1 cellular context compared by ENCODE assay signal in the genomic region with DNA sequence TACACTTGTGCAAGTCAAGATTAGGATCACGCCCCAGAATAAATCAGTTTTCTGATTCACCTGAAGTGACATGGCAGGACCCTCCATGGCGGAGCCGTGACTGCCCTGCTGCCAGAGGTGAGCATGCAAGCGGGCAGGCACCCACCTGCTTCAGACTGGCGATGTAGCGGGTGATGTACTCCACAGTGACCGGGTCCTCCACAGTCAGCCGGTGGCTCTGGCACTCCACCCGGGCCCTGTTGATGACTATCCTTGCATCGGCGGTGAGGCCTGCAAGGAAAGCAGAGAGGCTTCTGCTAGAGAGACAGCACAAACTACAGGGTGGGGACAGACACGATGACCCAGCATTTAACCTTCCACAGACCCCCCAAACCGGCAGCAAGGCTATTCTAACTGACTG.
TF ChIP-seq lines count a peak whose summit lies in the region.

No MANE protein-coding gene starts in this region.

TF ChIP-seq in HepG2, 621 proteins besides CTCF, POLR2A, EP300 and RAD21 (continues in another document):
- TF ChIP-seq ZNF660 (CRISPR knock-in tag; IDR thresholded peaks at IDR 0.05; ENCODE audit: borderline replicate concordance, low read depth) (no peak), PRMT3 (CRISPR knock-in tag; IDR thresholded peaks at IDR 0.05; ENCODE audit: borderline replicate concordance, low read depth) (0 out of 2 replicates have a peak, but pooled peaks have one; percentile 0), SRY (CRISPR knock-in tag; IDR thresholded peaks at IDR 0.05) (peak; percentile 52; the same call in 1 of the 2 replicates), SNAPC5 (CRISPR knock-in tag; IDR thresholded peaks at IDR 0.05; ENCODE audit: borderline replicate concordance) (no peak), DNMT1 (CRISPR knock-in tag; IDR thresholded peaks at IDR 0.05) (no peak), ZBTB3 (CRISPR knock-in tag; IDR thresholded peaks at IDR 0.05; ENCODE audit: borderline replicate concordance, low read depth) (no peak), YEATS2 (CRISPR knock-in tag; IDR thresholded peaks at IDR 0.05; ENCODE audit: borderline replicate concordance) (no peak), KLF16 (CRISPR knock-in tag; IDR thresholded peaks at IDR 0.05) (no peak), MIER3 (CRISPR knock-in tag; IDR thresholded peaks at IDR 0.05; ENCODE audit: borderline replicate concordance) (no peak), ZNF720 (CRISPR knock-in tag; IDR thresholded peaks at IDR 0.05) (no peak), POLR2G (IDR thresholded peaks at IDR 0.05; ENCODE audit: low read depth, low read length) (0 out of 2 replicates have a peak, but pooled peaks have one; percentile 18), ZNF891 (CRISPR knock-in tag; IDR thresholded peaks at IDR 0.05) (0 out of 2 replicates have a peak, but pooled peaks have one; percentile 27), ZNF607 (CRISPR knock-in tag; IDR thresholded peaks at IDR 0.05; ENCODE audit: borderline replicate concordance) (no peak), AGO2 (optimal IDR thresholded peaks at IDR 0.05; ENCODE audit: low read depth, low read length) (peak; percentile 86), RBM22 (optimal IDR thresholded peaks at IDR 0.05; ENCODE audit: low read length) (peak; percentile 71), ZBTB8A (CRISPR knock-in tag; IDR thresholded peaks at IDR 0.05; ENCODE audit: borderline replicate concordance, low read depth) (no peak), ZNF558 (CRISPR knock-in tag; IDR thresholded peaks at IDR 0.05; ENCODE audit: borderline replicate concordance) (no peak), PTBP1 (IDR thresholded peaks at IDR 0.05; ENCODE audit: low read depth, low read length, poor library complexity, severe bottlenecking) (no peak), ZC3H13 (CRISPR knock-in tag; IDR thresholded peaks at IDR 0.05) (peak; percentile 36; the same call in 1 of the 2 replicates), ZNF598 (CRISPR knock-in tag; IDR thresholded peaks at IDR 0.05; ENCODE audit: borderline replicate concordance) (0 out of 2 replicates have a peak, but pooled peaks have one; percentile 20), ZNF225 (CRISPR knock-in tag; IDR thresholded peaks at IDR 0.05) (0 out of 2 replicates have a peak, but pooled peaks have one; percentile 29), ZBTB7A (CRISPR knock-in tag; IDR thresholded peaks at IDR 0.05) (no peak), SP5 (CRISPR knock-in tag; IDR thresholded peaks at IDR 0.05; ENCODE audit: borderline replicate concordance, low read depth) (no peak), ZBTB2 (CRISPR knock-in tag; IDR thresholded peaks at IDR 0.05; ENCODE audit: low read depth) (no peak), NRL (CRISPR knock-in tag; IDR thresholded peaks at IDR 0.05; ENCODE audit: borderline replicate concordance) (0 out of 2 replicates have a peak, but pooled peaks have one; percentile 22), SYNCRIP (IDR thresholded peaks at IDR 0.05; ENCODE audit: insufficient read depth, low read depth, low read length) (no peak), BATF2 (CRISPR knock-in tag; IDR thresholded peaks at IDR 0.05) (no peak), ZNF788 (CRISPR knock-in tag; IDR thresholded peaks at IDR 0.05; ENCODE audit: borderline replicate concordance) (no peak), MYC (CRISPR knock-in tag; IDR thresholded peaks at IDR 0.05; ENCODE audit: borderline replicate concordance) (0 out of 2 replicates have a peak, but pooled peaks have one; percentile 13), GLI4 (CRISPR knock-in tag; IDR thresholded peaks at IDR 0.05; ENCODE audit: borderline replicate concordance) (no peak), TOPORS (CRISPR knock-in tag; IDR thresholded peaks at IDR 0.05) (no peak), TBX3 (IDR thresholded peaks at IDR 0.05; ENCODE audit: borderline replicate concordance) (no peak), NR2F6 (IDR thresholded peaks at IDR 0.05) (no peak), NR2F6 (CRISPR knock-in tag; IDR thresholded peaks at IDR 0.05) (no peak), ZNF768 (CRISPR knock-in tag; IDR thresholded peaks at IDR 0.05) (peak; percentile 55; the same call in 1 of the 2 replicates), KDM3A (CRISPR knock-in tag; IDR thresholded peaks at IDR 0.05; ENCODE audit: low read depth) (no peak), FOXA3 (CRISPR knock-in tag; IDR thresholded peaks at IDR 0.05) (no peak), AGO1 (IDR thresholded peaks at IDR 0.05; ENCODE audit: low read depth, low read length, poor library complexity, severe bottlenecking) (no peak), ZBTB38 (CRISPR knock-in tag; IDR thresholded peaks at IDR 0.05) (0 out of 2 replicates have a peak, but pooled peaks have one; percentile 39), SP1 (IDR thresholded peaks at IDR 0.05) (no peak), SP1 (CRISPR knock-in tag; IDR thresholded peaks at IDR 0.05) (no peak), HOXA7 (CRISPR knock-in tag; IDR thresholded peaks at IDR 0.05) (no peak), ZNF224 (CRISPR knock-in tag; IDR thresholded peaks at IDR 0.05) (0 out of 2 replicates have a peak, but pooled peaks have one; percentile 42)
- TF ChIP-seq, protein P1, sequence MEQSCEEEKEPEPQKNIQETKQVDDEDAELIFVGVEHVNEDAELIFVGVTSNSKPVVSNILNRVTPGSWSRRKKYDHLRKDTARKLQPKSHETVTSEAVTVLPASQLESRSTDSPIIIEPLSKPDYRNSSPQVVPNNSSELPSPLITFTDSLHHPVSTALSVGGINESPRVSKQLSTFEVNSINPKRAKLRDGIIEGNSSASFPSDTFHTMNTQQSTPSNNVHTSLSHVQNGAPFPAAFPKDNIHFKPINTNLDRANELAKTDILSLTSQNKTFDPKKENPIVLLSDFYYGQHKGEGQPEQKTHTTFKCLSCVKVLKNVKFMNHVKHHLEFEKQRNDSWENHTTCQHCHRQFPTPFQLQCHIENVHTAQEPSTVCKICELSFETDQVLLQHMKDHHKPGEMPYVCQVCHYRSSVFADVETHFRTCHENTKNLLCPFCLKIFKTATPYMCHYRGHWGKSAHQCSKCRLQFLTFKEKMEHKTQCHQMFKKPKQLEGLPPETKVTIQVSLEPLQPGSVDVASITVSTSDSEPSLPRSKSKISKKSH (CRISPR knock-in tag; IDR thresholded peaks at IDR 0.05; ENCODE audit: borderline replicate concordance), result peak; percentile 59; the same call in 1 of the 2 replicates
- TF ChIP-seq, protein P2, sequence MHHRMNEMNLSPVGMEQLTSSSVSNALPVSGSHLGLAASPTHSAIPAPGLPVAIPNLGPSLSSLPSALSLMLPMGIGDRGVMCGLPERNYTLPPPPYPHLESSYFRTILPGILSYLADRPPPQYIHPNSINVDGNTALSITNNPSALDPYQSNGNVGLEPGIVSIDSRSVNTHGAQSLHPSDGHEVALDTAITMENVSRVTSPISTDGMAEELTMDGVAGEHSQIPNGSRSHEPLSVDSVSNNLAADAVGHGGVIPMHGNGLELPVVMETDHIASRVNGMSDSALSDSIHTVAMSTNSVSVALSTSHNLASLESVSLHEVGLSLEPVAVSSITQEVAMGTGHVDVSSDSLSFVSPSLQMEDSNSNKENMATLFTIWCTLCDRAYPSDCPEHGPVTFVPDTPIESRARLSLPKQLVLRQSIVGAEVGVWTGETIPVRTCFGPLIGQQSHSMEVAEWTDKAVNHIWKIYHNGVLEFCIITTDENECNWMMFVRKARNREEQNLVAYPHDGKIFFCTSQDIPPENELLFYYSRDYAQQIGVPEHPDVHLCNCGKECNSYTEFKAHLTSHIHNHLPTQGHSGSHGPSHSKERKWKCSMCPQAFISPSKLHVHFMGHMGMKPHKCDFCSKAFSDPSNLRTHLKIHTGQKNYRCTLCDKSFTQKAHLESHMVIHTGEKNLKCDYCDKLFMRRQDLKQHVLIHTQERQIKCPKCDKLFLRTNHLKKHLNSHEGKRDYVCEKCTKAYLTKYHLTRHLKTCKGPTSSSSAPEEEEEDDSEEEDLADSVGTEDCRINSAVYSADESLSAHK (CRISPR knock-in tag; IDR thresholded peaks at IDR 0.05; ENCODE audit: borderline replicate concordance), result no peak
- TF ChIP-seq, protein P3, sequence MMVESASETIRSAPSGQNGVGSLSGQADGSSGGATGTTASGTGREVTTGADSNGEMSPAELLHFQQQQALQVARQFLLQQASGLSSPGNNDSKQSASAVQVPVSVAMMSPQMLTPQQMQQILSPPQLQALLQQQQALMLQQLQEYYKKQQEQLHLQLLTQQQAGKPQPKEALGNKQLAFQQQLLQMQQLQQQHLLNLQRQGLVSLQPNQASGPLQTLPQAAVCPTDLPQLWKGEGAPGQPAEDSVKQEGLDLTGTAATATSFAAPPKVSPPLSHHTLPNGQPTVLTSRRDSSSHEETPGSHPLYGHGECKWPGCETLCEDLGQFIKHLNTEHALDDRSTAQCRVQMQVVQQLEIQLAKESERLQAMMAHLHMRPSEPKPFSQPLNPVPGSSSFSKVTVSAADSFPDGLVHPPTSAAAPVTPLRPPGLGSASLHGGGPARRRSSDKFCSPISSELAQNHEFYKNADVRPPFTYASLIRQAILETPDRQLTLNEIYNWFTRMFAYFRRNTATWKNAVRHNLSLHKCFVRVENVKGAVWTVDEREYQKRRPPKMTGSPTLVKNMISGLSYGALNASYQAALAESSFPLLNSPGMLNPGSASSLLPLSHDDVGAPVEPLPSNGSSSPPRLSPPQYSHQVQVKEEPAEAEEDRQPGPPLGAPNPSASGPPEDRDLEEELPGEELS (CRISPR knock-in tag; IDR thresholded peaks at IDR 0.05), result no peak
- TF ChIP-seq, protein P4, sequence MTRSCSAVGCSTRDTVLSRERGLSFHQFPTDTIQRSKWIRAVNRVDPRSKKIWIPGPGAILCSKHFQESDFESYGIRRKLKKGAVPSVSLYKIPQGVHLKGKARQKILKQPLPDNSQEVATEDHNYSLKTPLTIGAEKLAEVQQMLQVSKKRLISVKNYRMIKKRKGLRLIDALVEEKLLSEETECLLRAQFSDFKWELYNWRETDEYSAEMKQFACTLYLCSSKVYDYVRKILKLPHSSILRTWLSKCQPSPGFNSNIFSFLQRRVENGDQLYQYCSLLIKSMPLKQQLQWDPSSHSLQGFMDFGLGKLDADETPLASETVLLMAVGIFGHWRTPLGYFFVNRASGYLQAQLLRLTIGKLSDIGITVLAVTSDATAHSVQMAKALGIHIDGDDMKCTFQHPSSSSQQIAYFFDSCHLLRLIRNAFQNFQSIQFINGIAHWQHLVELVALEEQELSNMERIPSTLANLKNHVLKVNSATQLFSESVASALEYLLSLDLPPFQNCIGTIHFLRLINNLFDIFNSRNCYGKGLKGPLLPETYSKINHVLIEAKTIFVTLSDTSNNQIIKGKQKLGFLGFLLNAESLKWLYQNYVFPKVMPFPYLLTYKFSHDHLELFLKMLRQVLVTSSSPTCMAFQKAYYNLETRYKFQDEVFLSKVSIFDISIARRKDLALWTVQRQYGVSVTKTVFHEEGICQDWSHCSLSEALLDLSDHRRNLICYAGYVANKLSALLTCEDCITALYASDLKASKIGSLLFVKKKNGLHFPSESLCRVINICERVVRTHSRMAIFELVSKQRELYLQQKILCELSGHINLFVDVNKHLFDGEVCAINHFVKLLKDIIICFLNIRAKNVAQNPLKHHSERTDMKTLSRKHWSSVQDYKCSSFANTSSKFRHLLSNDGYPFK (CRISPR knock-in tag; IDR thresholded peaks at IDR 0.05; ENCODE audit: borderline replicate concordance), result no peak
- TF ChIP-seq, protein P5, sequence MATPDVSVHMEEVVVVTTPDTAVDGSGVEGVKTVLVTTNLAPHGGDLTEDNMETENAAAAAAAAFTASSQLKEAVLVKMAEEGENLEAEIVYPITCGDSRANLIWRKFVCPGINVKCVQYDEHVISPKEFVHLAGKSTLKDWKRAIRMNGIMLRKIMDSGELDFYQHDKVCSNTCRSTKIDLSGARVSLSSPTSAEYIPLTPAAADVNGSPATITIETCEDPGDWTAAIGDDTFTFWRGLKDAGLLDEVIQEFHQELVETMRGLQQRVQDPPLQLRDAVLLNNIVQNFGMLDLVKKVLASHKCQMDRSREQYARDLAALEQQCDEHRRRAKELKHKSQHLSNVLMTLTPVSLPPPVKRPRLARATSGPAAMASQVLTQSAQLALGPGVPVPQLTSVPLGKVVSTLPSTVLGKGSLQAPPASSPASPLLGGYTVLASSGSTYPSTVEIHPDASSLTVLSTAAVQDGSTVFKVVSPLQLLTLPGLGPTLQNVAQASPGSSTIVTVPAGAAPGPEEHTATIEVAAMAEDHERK (CRISPR knock-in tag; IDR thresholded peaks at IDR 0.05; ENCODE audit: low read depth), result no peak
